Comparison of ENCODE assay signal across 34 cellular contexts in genomic region chr13:90461398-90461797, GRCh38.
"Had no signal": no experiment of that assay in that cellular context is flagged by ENCODE, and none has a peak within 500 bp of the region (broad histone marks: within the 10 kb centered on the region; RNA-seq: fewer than 3 reads in every experiment).

No MANE protein-coding gene starts in this region.

- DNase-seq: Karpas-422, MG63, MM.1S, MV-4-11, NCI-H1048, NCI-H1092, NCI-H1092 treated with DMSO at 0.1 percent for 48 hours, NCI-H1105, NCI-H1105 treated with DMSO at 0.1 percent for 48 hours, NCI-H1417, NCI-H1417 treated with DMSO at 0.1 percent for 48 hours, NCI-H1436, NCI-H1436 treated with DMSO at 0.1 percent for 48 hours, NCI-H146, NCI-H1694, NCI-H1694 treated with DMSO at 0.1 percent for 48 hours, NCI-H187, NCI-H187 treated with DMSO at 0.1 percent for 48 hours, NCI-H1930, NCI-H2029, NCI-H2029 treated with DMSO at 0.1 percent for 48 hours, NCI-H2081, NCI-H2081 treated with DMSO at 0.1 percent for 48 hours, NCI-H2107, NCI-H2171, NCI-H2171 treated with DMSO at 0.1 percent for 48 hours, NCI-H2227 treated with DMSO at 0.1 percent for 48 hours, NCI-H226, NCI-H345, NCI-H446, NCI-H446 treated with DMSO at 0.1 percent for 48 hours, NCI-H510A, NCI-H510A treated with DMSO at 0.1 percent for 48 hours had no signal

- H3K36me3 ChIP-seq: MG63 had no signal

- H3K4me2 ChIP-seq: KMS-11 had no signal

- H3K9ac ChIP-seq: KMS-11 had no signal

- H3K4me3 ChIP-seq: MG63 had no signal

- H3K9me3 ChIP-seq: MG63 had no signal

- H3K27ac ChIP-seq: KMS-11 had no signal
